28 cellular contexts compared by ENCODE assay signal in the genomic region with DNA sequence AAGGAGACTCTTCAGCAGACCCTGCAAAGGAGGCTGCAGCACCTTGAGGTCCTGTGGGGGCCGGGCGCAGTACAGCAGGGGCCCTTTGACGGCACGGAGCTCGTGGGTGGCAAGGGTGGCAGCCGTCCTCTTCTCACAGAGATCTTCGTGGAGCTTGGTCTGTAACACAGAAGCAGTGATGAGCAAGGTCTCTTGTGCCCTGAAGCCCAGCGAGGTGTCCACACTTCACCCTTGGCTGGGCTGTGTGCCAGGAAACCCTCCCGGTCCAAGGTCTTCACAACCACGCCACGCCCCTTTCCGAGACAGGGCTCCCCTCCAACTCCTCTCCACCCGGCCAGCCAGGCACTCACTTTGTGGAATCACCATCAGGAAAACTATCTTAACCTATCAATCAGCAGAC. TPM values are rescaled to one million over a fixed set of nuclear protein-coding genes. Genes with fewer than 3 reads are reported as not detected.
DNase-seq lines count a peak whose midpoint lies in the region; ATAC-seq, FAIRE-seq and TF ChIP-seq lines count a peak whose summit lies in the region.
"Had no signal": no experiment of that assay in that cellular context is flagged by ENCODE, and none has a peak within 500 bp of the region (broad histone marks: within the 10 kb centered on the region; RNA-seq: fewer than 3 reads in every experiment).

No MANE protein-coding gene starts in this region.

- peaks cover 20% of the 10 kb centered on the region for H3K4me1 Mint-ChIP-seq in central memory CD8-positive, alpha-beta T cell

- H3K4me3 ChIP-seq in right atrium auricular region, result no peak overlapping the region
- H3K4me3 ChIP-seq in HepG2 (replicated peaks in 1 of 3; ENCODE audit: insufficient read depth in 1 of 3, low read depth in 2 of 3, low read length in 3 of 3), result no peak overlapping the region
- H3K4me3 ChIP-seq in transverse colon, result no peak overlapping the region
- H3K4me3 ChIP-seq in OCI-LY7 (ENCODE audit: low read depth, low read length, poor library complexity, severe bottlenecking), result no peak overlapping the region
- H3K4me3 ChIP-seq: A549, suprapubic skin, vagina had no signal

- H3K36me3 Mint-ChIP-seq in central memory CD8-positive, alpha-beta T cell (ENCODE audit: insufficient read depth), result peaks cover 68% of the 10 kb centered on the region

- H3K27ac ChIP-seq in right atrium auricular region (no peak overlapping the region), HepG2 (ENCODE audit: extremely low read length, insufficient read depth, low read length) (peak overlapping the region; percentile 47), transverse colon (no peak overlapping the region), OCI-LY7 (ENCODE audit: low read depth, low read length, poor library complexity, severe bottlenecking) (no peak overlapping the region)
- H3K27ac ChIP-seq: A549, vagina had no signal

- in situ Hi-C loops in HepG2 (cut with HindIII; ENCODE audit: extremely low pct_ligation_motif_present, low pct_unique_long_range_greater_than_20kb), result no loop called here
- in situ Hi-C loops in transverse colon (cut with MboI; ENCODE audit: low pct_ligation_motif_present in 1 of 4, low pct_unique_long_range_greater_than_20kb in 1 of 4, low sequenced_read_pairs in 3 of 4), result no loop called here

- no peaks in the 10 kb centered on the region for H3K9me3 Mint-ChIP-seq in central memory CD8-positive, alpha-beta T cell
- H3K9me3 Mint-ChIP-seq: IgD-negative memory B cell; stimulated activated memory B cell treated with anti-CD40 and anti-IgM and Interleukin-4, amounts not matched to agents 10 μg/mL and 1 μg/mL and 100 μg/mL, for 72 hours; T-helper 1 cell treated with Interleukin-12 subunit alpha and Interleukin-12 subunit beta and Interleukin-4 antibody, amounts not matched to agents 30 μg/mL and 1 μg/mL, for 36 hours had no signal

- peak; percentile 84 for FAIRE-seq in HepG2 (lab: Jason Lieb, UNC)
- FAIRE-seq: A549 had no signal

- peak overlapping the region; percentile 57 for H3K27ac Mint-ChIP-seq in central memory CD8-positive, alpha-beta T cell (ENCODE audit: low read depth)
- H3K27ac Mint-ChIP-seq: activated CD4-positive, alpha-beta T cell treated with anti-CD3 and anti-CD28 coated beads for 36 hours; IgD-negative memory B cell; stimulated activated memory B cell treated with anti-CD40 and anti-IgM and Interleukin-4, amounts not matched to agents 10 μg/mL and 1 μg/mL and 100 μg/mL, for 72 hours; T-helper 1 cell treated with Interleukin-12 subunit alpha and Interleukin-12 subunit beta and Interleukin-4 antibody, amounts not matched to agents 30 μg/mL and 1 μg/mL, for 36 hours had no signal

- TF ChIP-seq POLR2A in HepG2 (IDR thresholded peaks at IDR 0.05; ENCODE audit: insufficient read depth in 1 of 2, low read depth in 2 of 2, low read length in 2 of 2) (peak in 1 of 2 experiments; percentile 32; a peak in 1 of 4 replicates), transverse colon (IDR thresholded peaks at IDR 0.05) (no peak)

- peak; percentile 56 for DNase-seq in Right ventricle myocardium inferior (ENCODE audit: missing footprints)
- DNase-seq in right atrium auricular region (ENCODE audit: low spot score), result no peak
- no peak for DNase-seq in central memory CD8-positive, alpha-beta T cell (ENCODE audit: low spot score in 2 of 2)
- DNase-seq in HepG2 (ENCODE audit: low spot score), result peak; percentile 89
- peak; percentile 47 for DNase-seq in transverse colon
- DNase-seq in OCI-LY7 (ENCODE audit: low spot score), result no peak
- DNase-seq in cortex of kidney (lab: John Stamatoyannopoulos, UW), result no peak
- DNase-seq: activated naive CD4-positive, alpha-beta T cell treated with Interleukin-2 at 50 U/mL for 16 hours; anterior cingulate cortex; DMS79 treated with DMSO at 0.1 percent for 48 hours; kidney glomerular epithelial cell; NCI-H2081 treated with DMSO at 0.1 percent for 48 hours; NCI-H510A; NK-92 treated with Interleukin-12 subunit alpha and Interleukin-12 subunit beta, amount 100 ng/mL, for 24 hours; retina; stimulated activated CD4-positive, alpha-beta T cell treated with anti-CD3 and anti-CD28 coated beads, Interleukin-4, amount 100 ng/mL, for 1 hour had no signal

- BruUV-seq in HepG2 (replicated peaks; lab: Mats Ljungman, UMichigan), result no TSS peak
- BruUV-seq in OCI-LY7 (replicated peaks; lab: Mats Ljungman, UMichigan), result no TSS peak

- H4K20me1 ChIP-seq in HepG2 (ENCODE audit: insufficient read depth, low read length), result no peaks in the 10 kb centered on the region
- peaks cover 3% of the 10 kb centered on the region; the same call in 1 of the 2 replicates for H4K20me1 ChIP-seq in OCI-LY7 (ENCODE audit: insufficient read depth, low read length)

- TF ChIP-seq EP300 in HepG2 (IDR thresholded peaks at IDR 0.05; ENCODE audit: low read depth in 2 of 2, low read length in 2 of 2) (no peak), HepG2 (CRISPR knock-in tag; IDR thresholded peaks at IDR 0.05; ENCODE audit: borderline replicate concordance) (no peak), transverse colon (IDR thresholded peaks at IDR 0.05; ENCODE audit: low read depth) (no peak)

- no peaks in the 10 kb centered on the region for H3K27me3 ChIP-seq in right atrium auricular region
- H3K27me3 ChIP-seq in HepG2 (ENCODE audit: control insufficient read depth in 1 of 2, insufficient read depth in 2 of 2, low read length in 2 of 2), result no peaks in the 10 kb centered on the region
- H3K27me3 ChIP-seq in transverse colon, result no peaks in the 10 kb centered on the region
- H3K27me3 ChIP-seq: suprapubic skin, vagina had no signal

- H3K9me3 ChIP-seq in right atrium auricular region (no peaks in the 10 kb centered on the region), HepG2 (ENCODE audit: low read length) (no peaks in the 10 kb centered on the region), transverse colon (no peaks in the 10 kb centered on the region), OCI-LY7 (ENCODE audit: low read length) (no peaks in the 10 kb centered on the region)
- H3K9me3 ChIP-seq: A549, suprapubic skin, vagina had no signal

- H3K27me3 Mint-ChIP-seq in central memory CD8-positive, alpha-beta T cell, result no peaks in the 10 kb centered on the region
- H3K27me3 Mint-ChIP-seq: activated CD4-positive, alpha-beta T cell treated with anti-CD3 and anti-CD28 coated beads for 36 hours; IgD-negative memory B cell; stimulated activated memory B cell treated with anti-CD40 and anti-IgM and Interleukin-4, amounts not matched to agents 10 μg/mL and 1 μg/mL and 100 μg/mL, for 72 hours had no signal

- CTCF ChIA-PET in HepG2 (lab: Yijun Ruan, JAX; ENCODE audit: low intra/inter-chr PET ratio, low total read pairs) (interaction anchor here (1.7 kb wide), 2 partner anchors 11 to 16 kb away, joined by 5 to 10 read pairs; partner anchors contain the start of gene LRRC47), OCI-LY7 (lab: Charles Lee; ENCODE audit: unreplicated experiment) (no interaction called here)

- H3K4me1 ChIP-seq in right atrium auricular region, result peaks cover 0 to 14% of the 10 kb centered on the region in 2 donors
- H3K4me1 ChIP-seq in HepG2 (ENCODE audit: insufficient read depth, low read length), result peaks cover 25% of the 10 kb centered on the region
- H3K4me1 ChIP-seq in transverse colon, result peaks cover 0 to 4% (median 0%) of the 10 kb centered on the region in 4 donors
- H3K4me1 ChIP-seq in OCI-LY7 (ENCODE audit: insufficient read depth, low read length, poor library complexity, severe bottlenecking), result no peaks in the 10 kb centered on the region
- H3K4me1 ChIP-seq: A549 had no signal

- 23% methylated on average over 7 of the region's 13 CpGs for WGBS in HepG2 (ENCODE audit: low lambda C conversion rate)
- 75% methylated on average over 13 of the region's 13 CpGs; no CpG with 5 or more reads in 1 of the 2 donors for WGBS in transverse colon (ENCODE audit: low coverage in 1 of 2), 2 donors

- H2AFZ ChIP-seq in HepG2 (ENCODE audit: low read length), result no peak overlapping the region
- H2AFZ ChIP-seq in OCI-LY7 (ENCODE audit: low read length), result no peak overlapping the region

- peaks cover 14% of the 10 kb centered on the region for H3K79me2 ChIP-seq in HepG2 (ENCODE audit: insufficient read depth, low read length)
- H3K79me2 ChIP-seq in OCI-LY7 (ENCODE audit: insufficient read depth, low read depth, low read length), result 0 out of 2 replicates have a peak, but pooled peaks cover 3% of the 10 kb centered on the region

- ATAC-seq in Right ventricle myocardium inferior (no peak), HepG2 (peak; percentile 83), HG03457 (IDR thresholded peaks at IDR 0.05; ENCODE audit: unreplicated experiment) (no peak)
- ATAC-seq in central memory CD8-positive, alpha-beta T cell (replicated peaks; ENCODE audit: extremely low read depth, poor library complexity, severe bottlenecking), result no peak
- ATAC-seq: activated CD4-positive, alpha-beta T cell treated with anti-CD3 and anti-CD28 coated beads for 36 hours; stimulated activated memory B cell treated with anti-CD40 and anti-IgM and Interleukin-4, amounts not matched to agents 10 μg/mL and 1 μg/mL and 100 μg/mL, for 72 hours had no signal

- intact Hi-C loops in Right ventricle myocardium inferior (cut with DNase I), result no loop called here
- intact Hi-C loops in HepG2 (cut with micrococcal nuclease; ENCODE audit: unreplicated experiment), result loop anchor here (1.0 kb wide), 1 partner anchor 16 kb away; no protein-coding TSS in a partner anchor
- intact Hi-C loops in transverse colon (cut with DNase I; ENCODE audit: low total_unique reads), result no loop called here
- intact Hi-C loops in OCI-LY7 (cut with micrococcal nuclease; ENCODE audit: unreplicated experiment), result no loop called here

- H3K4me2 ChIP-seq in HepG2 (ENCODE audit: low read depth, low read length), result peak overlapping the region; percentile 15
- no peak overlapping the region for H3K4me2 ChIP-seq in OCI-LY7 (ENCODE audit: low read length)
- H3K4me2 ChIP-seq: A549 had no signal

- TF ChIP-seq RAD21 in HepG2 (CRISPR knock-in tag; IDR thresholded peaks at IDR 0.05), result no peak

- POLR2A ChIA-PET in HepG2 (lab: Yijun Ruan, JAX), result interaction anchor here (1.0 to 2.4 kb wide), 5 partner anchors 9 to 14 kb away, joined by 4 to 19 read pairs (median 10); partner anchors contain the start of gene LRRC47
- POLR2A ChIA-PET in OCI-LY7 (lab: Charles Lee), result no interaction called here

- no peaks in the 10 kb centered on the region for H3K9me2 ChIP-seq in OCI-LY7 (ENCODE audit: insufficient read depth, low read length)

- TF ChIP-seq CTCF in right atrium auricular region (IDR thresholded peaks at IDR 0.05) (no peak), HepG2 (CRISPR knock-in tag; IDR thresholded peaks at IDR 0.05) (no peak), transverse colon (IDR thresholded peaks at IDR 0.05) (no peak), OCI-LY7 (conservative IDR thresholded peaks at IDR 0.05; ENCODE audit: low read length) (no peak)

- no peak overlapping the region for H3K4me3 Mint-ChIP-seq in central memory CD8-positive, alpha-beta T cell
- H3K4me3 Mint-ChIP-seq: activated CD4-positive, alpha-beta T cell treated with anti-CD3 and anti-CD28 coated beads for 36 hours; IgD-negative memory B cell; stimulated activated memory B cell treated with anti-CD40 and anti-IgM and Interleukin-4, amounts not matched to agents 10 μg/mL and 1 μg/mL and 100 μg/mL, for 72 hours; T-helper 1 cell treated with Interleukin-12 subunit alpha and Interleukin-12 subunit beta and Interleukin-4 antibody, amounts not matched to agents 30 μg/mL and 1 μg/mL, for 36 hours had no signal

- H3K36me3 ChIP-seq in right atrium auricular region, result peaks cover 72% of the 10 kb centered on the region
- peaks cover 22 to 62% of the 10 kb centered on the region in 2 experiments for H3K36me3 ChIP-seq in HepG2 (replicated peaks in 1 of 2; ENCODE audit: control insufficient read depth in 1 of 2, insufficient read depth in 2 of 2, low read length in 2 of 2)
- peaks cover 0 to 57% (median 25%) of the 10 kb centered on the region in 4 donors for H3K36me3 ChIP-seq in transverse colon
- peaks cover 97% of the 10 kb centered on the region for H3K36me3 ChIP-seq in OCI-LY7 (ENCODE audit: insufficient read depth, low read length)

- H3K9ac ChIP-seq in HepG2 (ENCODE audit: insufficient read depth, low read depth, low read length), result no peak overlapping the region

RNA-seq across cellular contexts. Expression of gene LRRC47, which starts 11.3 kb away (rescaled TPM):
- total RNA-seq in Right ventricle myocardium inferior, result 54.5 TPM
- 10 to 100 TPM; 31.7 to 33.6 TPM for total RNA-seq in right atrium auricular region
- total RNA-seq in HepG2 (2016; rRNA removed; fragmentation: Illumina TruSeq; extraction: Trizol), result 52.4 and 52.5 TPM in 2 replicates
- 6.5 and 7.6 TPM in 2 replicates for total RNA-seq in HepG2 (2016; cell fraction: cytosol; rRNA removed; fragmentation: Illumina TruSeq; extraction: Trizol; ENCODE audit: low read depth)
- total RNA-seq in HepG2 (2016; cell fraction: insoluble cytoplasmic fraction; rRNA removed; fragmentation: Illumina TruSeq; extraction: Trizol), result 47.8 and 53.6 TPM in 2 replicates
- total RNA-seq in HepG2 (2016; cell fraction: membrane; rRNA removed; fragmentation: Illumina TruSeq; extraction: Trizol), result 11.1 and 12.6 TPM in 2 replicates
- total RNA-seq in HepG2 (2016; cell fraction: nucleus; rRNA removed; fragmentation: Illumina TruSeq; extraction: Trizol), result 22.3 and 30.2 TPM in 2 replicates
- 18.3 and 20.2 TPM in 2 replicates for polyA plus RNA-seq in HepG2 (2011; rRNA removed)
- 11.1 and 11.8 TPM in 2 replicates for polyA plus RNA-seq in HepG2 (2011; cell fraction: cytosol; rRNA removed)
- 22.8 and 33.3 TPM in 2 replicates for polyA plus RNA-seq in HepG2 (2011; cell fraction: nucleus; rRNA removed)
- 19.1 and 36.0 TPM in 2 replicates for polyA plus RNA-seq in HepG2 (2012)
- polyA plus RNA-seq in HepG2 (2016; cell fraction: cytosol; fragmentation: Illumina TruSeq; extraction: Trizol; ENCODE audit: low read depth), result 3.5 and 3.9 TPM in 2 replicates
- polyA plus RNA-seq in HepG2 (2016; cell fraction: insoluble cytoplasmic fraction; fragmentation: Illumina TruSeq; extraction: Trizol; ENCODE audit: low read depth), result 46.2 and 54.8 TPM in 2 replicates
- 9.2 and 9.3 TPM in 2 replicates for polyA plus RNA-seq in HepG2 (2016; cell fraction: membrane; fragmentation: Illumina TruSeq; extraction: Trizol; ENCODE audit: low read depth)
- polyA plus RNA-seq in HepG2 (2016; cell fraction: nucleus; fragmentation: Illumina TruSeq; extraction: Trizol; ENCODE audit: insufficient read depth, low read depth), result 63.9 and 68.5 TPM in 2 replicates
- 12.3 and 17.4 TPM in 2 replicates for polyA minus RNA-seq in HepG2 (2011; rRNA and poly(A)+ RNA removed; ENCODE audit: low replicate concordance)
- polyA minus RNA-seq in HepG2 (2011; cell fraction: cytosol; rRNA and poly(A)+ RNA removed), result 12.0 and 18.0 TPM in 2 replicates
- 10.1 and 11.3 TPM in 2 replicates for polyA minus RNA-seq in HepG2 (2011; cell fraction: nucleus; rRNA and poly(A)+ RNA removed)
- total RNA-seq in transverse colon, result 10 to 100 TPM; 30.6 to 50.5 (median 38.0) TPM
- total RNA-seq in OCI-LY7 (2014; rRNA removed; shearing (Covaris generic)), result 34.0 and 36.4 TPM in 2 replicates
- 49.1 and 57.6 TPM in 2 replicates for total RNA-seq in OCI-LY7 (2022)

RNA-seq across cellular contexts. Expression of gene SMIM1, which starts 12.5 kb away (rescaled TPM):
- total RNA-seq in Right ventricle myocardium inferior, result 13.0 TPM
- total RNA-seq in right atrium auricular region, result 10 to 100 TPM; 40.4 to 54.6 TPM
- total RNA-seq in HepG2 (2016; rRNA removed; fragmentation: Illumina TruSeq; extraction: Trizol), result 55.8 and 56.3 TPM in 2 replicates
- total RNA-seq in HepG2 (2016; cell fraction: cytosol; rRNA removed; fragmentation: Illumina TruSeq; extraction: Trizol; ENCODE audit: low read depth), result 360 and 516 TPM in 2 replicates
- total RNA-seq in HepG2 (2016; cell fraction: insoluble cytoplasmic fraction; rRNA removed; fragmentation: Illumina TruSeq; extraction: Trizol), result 54.3 and 58.0 TPM in 2 replicates
- 94.8 and 147 TPM in 2 replicates for total RNA-seq in HepG2 (2016; cell fraction: membrane; rRNA removed; fragmentation: Illumina TruSeq; extraction: Trizol)
- 35.3 and 45.5 TPM in 2 replicates for total RNA-seq in HepG2 (2016; cell fraction: nucleus; rRNA removed; fragmentation: Illumina TruSeq; extraction: Trizol)
- polyA plus RNA-seq in HepG2 (2011; rRNA removed), result 12.4 and 22.2 TPM in 2 replicates
- polyA plus RNA-seq in HepG2 (2011; cell fraction: cytosol; rRNA removed), result 15.0 and 35.9 TPM in 2 replicates
- polyA plus RNA-seq in HepG2 (2011; cell fraction: nucleus; rRNA removed), result 20.1 and 21.5 TPM in 2 replicates
- 18.7 and 18.9 TPM in 2 replicates for polyA plus RNA-seq in HepG2 (2012)
- polyA plus RNA-seq in HepG2 (2016; cell fraction: cytosol; fragmentation: Illumina TruSeq; extraction: Trizol; ENCODE audit: low read depth), result 172 and 230 TPM in 2 replicates
- 45.5 and 47.9 TPM in 2 replicates for polyA plus RNA-seq in HepG2 (2016; cell fraction: insoluble cytoplasmic fraction; fragmentation: Illumina TruSeq; extraction: Trizol; ENCODE audit: low read depth)
- polyA plus RNA-seq in HepG2 (2016; cell fraction: membrane; fragmentation: Illumina TruSeq; extraction: Trizol; ENCODE audit: low read depth), result 82.1 and 104 TPM in 2 replicates
- polyA plus RNA-seq in HepG2 (2016; cell fraction: nucleus; fragmentation: Illumina TruSeq; extraction: Trizol; ENCODE audit: insufficient read depth, low read depth), result 32.0 and 32.8 TPM in 2 replicates
- 29.5 TPM in 1 of 2 replicates, not detected in the other for polyA minus RNA-seq in HepG2 (2011; rRNA and poly(A)+ RNA removed; ENCODE audit: low replicate concordance)
- polyA minus RNA-seq in HepG2 (2011; cell fraction: cytosol; rRNA and poly(A)+ RNA removed), result 18.6 and 19.1 TPM in 2 replicates
- polyA minus RNA-seq in HepG2 (2011; cell fraction: nucleus; rRNA and poly(A)+ RNA removed), result 17.1 and 18.4 TPM in 2 replicates
- total RNA-seq in transverse colon, result not detected
- 3.8 and 7.1 TPM in 2 replicates for total RNA-seq in OCI-LY7 (2014; rRNA removed; shearing (Covaris generic))
- 3.9 and 4.3 TPM in 2 replicates for total RNA-seq in OCI-LY7 (2022)
- total RNA-seq: M059J, vagina had no signal
- polyA plus RNA-seq: IgD-negative memory B cell had no signal

RNA-seq across cellular contexts. Expression of gene CCDC27, which starts 32.8 kb away (rescaled TPM):
- total RNA-seq in Right ventricle myocardium inferior, result not detected
- total RNA-seq in right atrium auricular region, result not detected
- not detected in 2 replicates for total RNA-seq in HepG2 (2016; rRNA removed; fragmentation: Illumina TruSeq; extraction: Trizol)
- not detected in 2 replicates for total RNA-seq in HepG2 (2016; cell fraction: cytosol; rRNA removed; fragmentation: Illumina TruSeq; extraction: Trizol; ENCODE audit: low read depth)
- total RNA-seq in HepG2 (2016; cell fraction: insoluble cytoplasmic fraction; rRNA removed; fragmentation: Illumina TruSeq; extraction: Trizol), result not detected in 2 replicates
- not detected in 2 replicates for total RNA-seq in HepG2 (2016; cell fraction: membrane; rRNA removed; fragmentation: Illumina TruSeq; extraction: Trizol)
- total RNA-seq in HepG2 (2016; cell fraction: nucleus; rRNA removed; fragmentation: Illumina TruSeq; extraction: Trizol), result not detected in 2 replicates
- polyA plus RNA-seq in HepG2 (2011; rRNA removed), result not detected in 2 replicates
- polyA plus RNA-seq in HepG2 (2011; cell fraction: cytosol; rRNA removed), result not detected in 2 replicates
- not detected in 2 replicates for polyA plus RNA-seq in HepG2 (2011; cell fraction: nucleus; rRNA removed)
- polyA plus RNA-seq in HepG2 (2012), result 0.23 TPM in 1 of 2 replicates, not detected in the other
- not detected in 2 replicates for polyA plus RNA-seq in HepG2 (2016; cell fraction: cytosol; fragmentation: Illumina TruSeq; extraction: Trizol; ENCODE audit: low read depth)
- polyA plus RNA-seq in HepG2 (2016; cell fraction: insoluble cytoplasmic fraction; fragmentation: Illumina TruSeq; extraction: Trizol; ENCODE audit: low read depth), result not detected in 2 replicates
- not detected in 2 replicates for polyA plus RNA-seq in HepG2 (2016; cell fraction: membrane; fragmentation: Illumina TruSeq; extraction: Trizol; ENCODE audit: low read depth)
- not detected in 2 replicates for polyA plus RNA-seq in HepG2 (2016; cell fraction: nucleus; fragmentation: Illumina TruSeq; extraction: Trizol; ENCODE audit: insufficient read depth, low read depth)
- not detected in 2 replicates for polyA minus RNA-seq in HepG2 (2011; rRNA and poly(A)+ RNA removed; ENCODE audit: low replicate concordance)
- polyA minus RNA-seq in HepG2 (2011; cell fraction: cytosol; rRNA and poly(A)+ RNA removed), result not detected in 2 replicates
- not detected in 2 replicates for polyA minus RNA-seq in HepG2 (2011; cell fraction: nucleus; rRNA and poly(A)+ RNA removed)
- not detected for total RNA-seq in transverse colon
- total RNA-seq in OCI-LY7 (2014; rRNA removed; shearing (Covaris generic)), result not detected in 2 replicates
- not detected in 2 replicates for total RNA-seq in OCI-LY7 (2022)
- total RNA-seq: activated CD4-positive, alpha-beta T cell treated with anti-CD3 and anti-CD28 coated beads for 36 hours; activated CD8-positive, alpha-beta memory T cell treated with anti-CD3 and anti-CD28 coated beads for 36 hours; dermis microvascular lymphatic vessel endothelial cell; M059J; omental fat pad; suprapubic skin; vagina had no signal
- polyA plus RNA-seq: A549, IgD-negative memory B cell had no signal

Comparison
In these comparisons a context has a peak if more than half of its experiments do, and no peak if none do; other contexts are left out.
1. DNase-seq: peak in Right ventricle myocardium inferior (single experiment), HepG2 (single experiment) and transverse colon (single experiment); none in right atrium auricular region (single experiment), central memory CD8-positive, alpha-beta T cell (0 of 2), OCI-LY7 (single experiment) and cortex of kidney (single experiment).